Comparison of ENCODE assay signal across 19 cellular contexts in the genomic region with DNA sequence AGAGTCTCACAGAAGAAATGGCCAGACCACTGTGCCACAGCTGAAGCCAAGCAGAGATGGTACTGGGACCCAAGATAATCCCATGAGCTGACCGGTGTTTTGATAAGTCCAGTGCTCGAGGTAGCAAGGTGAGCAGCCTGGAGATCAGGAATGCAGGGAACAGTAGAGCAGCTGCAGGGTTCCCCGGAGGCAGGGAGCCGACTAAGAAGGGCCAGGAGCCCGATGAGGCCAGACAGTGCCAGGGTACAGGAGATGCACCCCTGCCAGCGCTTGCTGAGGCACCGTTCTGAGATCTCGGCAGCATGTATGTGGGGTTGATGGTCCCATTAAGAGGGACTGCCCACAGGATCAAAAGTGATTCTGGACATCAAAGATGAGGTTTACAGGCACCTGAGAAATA. TPM values are rescaled to one million over a fixed set of nuclear protein-coding genes. Genes with fewer than 3 reads are reported as not detected.
DNase-seq lines count a peak whose midpoint lies in the region; ATAC-seq, FAIRE-seq and TF ChIP-seq lines count a peak whose summit lies in the region.
"Had no signal": no experiment of that assay in that cellular context is flagged by ENCODE, and none has a peak within 500 bp of the region (broad histone marks: within the 10 kb centered on the region; RNA-seq: fewer than 3 reads in every experiment).

No MANE protein-coding gene starts in this region.

- H3K4me2 ChIP-seq in HepG2 (ENCODE audit: low read depth, low read length), result no peak overlapping the region
- H3K4me2 ChIP-seq: GM23338 had no signal

- ATAC-seq in lung (ENCODE audit: insufficient read depth, low FRiP score), result no peak
- no peak for ATAC-seq in HepG2
- ATAC-seq: GM23338, HCT116 had no signal

- TF ChIP-seq RAD21 in HepG2 (CRISPR knock-in tag; IDR thresholded peaks at IDR 0.05), result no peak

- no peaks in the 10 kb centered on the region for H3K36me3 ChIP-seq in endodermal cell (ENCODE audit: control insufficient read depth, insufficient read depth, low read length)
- peaks cover 6 to 9% of the 10 kb centered on the region in 2 donors for H3K36me3 ChIP-seq in lung (ENCODE audit: control insufficient read depth in 2 of 2, insufficient read depth in 2 of 2, low read length in 2 of 2)
- peaks cover 0 to 5% (median 3%) of the 10 kb centered on the region in 3 donors for H3K36me3 ChIP-seq in skeletal muscle tissue (ENCODE audit: control insufficient read depth in 3 of 3, insufficient read depth in 3 of 3, low read length in 3 of 3)
- H3K36me3 ChIP-seq in HepG2 (replicated peaks in 1 of 2; ENCODE audit: control insufficient read depth in 1 of 2, insufficient read depth in 2 of 2, low read length in 2 of 2), result no peaks in the 10 kb centered on the region

- no peaks in the 10 kb centered on the region for H3K4me1 ChIP-seq in endodermal cell (ENCODE audit: control insufficient read depth, insufficient read depth, low read length)
- no peaks in the 10 kb centered on the region for H3K4me1 ChIP-seq in lung (ENCODE audit: control insufficient read depth in 2 of 2, insufficient read depth in 2 of 2, low read length in 2 of 2)
- peaks cover 10 to 34% (median 12%) of the 10 kb centered on the region in 3 donors for H3K4me1 ChIP-seq in skeletal muscle tissue (ENCODE audit: control insufficient read depth in 3 of 3, insufficient read depth in 3 of 3, low read length in 3 of 3)
- H3K4me1 ChIP-seq in HepG2 (ENCODE audit: insufficient read depth, low read length), result no peaks in the 10 kb centered on the region

- peak; percentile 35 for DNase-seq in endodermal cell
- peak; percentile 13 for DNase-seq in lung (ENCODE audit: low spot score)
- DNase-seq in chondrocyte (ENCODE audit: low spot score), result no peak
- DNase-seq in NCI-H2029 (lab: John Stamatoyannopoulos, UW), result no peak
- no peak for DNase-seq in HepG2 (ENCODE audit: low spot score)
- DNase-seq: C1 segment of cervical spinal cord; Calu3; CD4-positive, alpha-beta memory T cell; COR-L47; DMS53; DMS79 treated with DMSO at 0.1 percent for 48 hours; GF-D8; H9 had no signal

- CTCF ChIA-PET in HepG2 (lab: Yijun Ruan, JAX; ENCODE audit: low intra/inter-chr PET ratio, low total read pairs), result no interaction called here

- WGBS in endodermal cell (ENCODE audit: insufficient coverage in 1 of 2, insufficient read length in 1 of 2), 2 experiments, result 89 to 93% methylated on average over 3 to 8 of the region's 8 CpGs
- 94 to 95% methylated on average over 8 of the region's 8 CpGs for WGBS in lung, 2 donors
- 27% methylated on average over 5 of the region's 8 CpGs for WGBS in HepG2 (ENCODE audit: low lambda C conversion rate)

- FAIRE-seq in HepG2 (lab: Jason Lieb, UNC), result no peak
- FAIRE-seq: GM12891, GM18507 had no signal

- intact Hi-C loops in HepG2 (cut with micrococcal nuclease; ENCODE audit: unreplicated experiment), result no loop called here

- H3K27ac Mint-ChIP-seq in endodermal cell, result no peak overlapping the region
- H3K27ac Mint-ChIP-seq in chondrocyte (ENCODE audit: unreplicated experiment), result no peak overlapping the region
- H3K27ac Mint-ChIP-seq: CD4-positive, alpha-beta memory T cell; GM23338; H9 had no signal

- no peak for TF ChIP-seq POLR2A in HepG2 (IDR thresholded peaks at IDR 0.05; ENCODE audit: insufficient read depth in 1 of 2, low read depth in 2 of 2, low read length in 2 of 2)

- H3K27me3 Mint-ChIP-seq in endodermal cell (ENCODE audit: insufficient read depth) (peaks cover 52% of the 10 kb centered on the region), chondrocyte (ENCODE audit: low read depth) (no peaks in the 10 kb centered on the region)

- peaks cover 1% of the 10 kb centered on the region for H3K9me3 Mint-ChIP-seq in endodermal cell
- peaks cover 8% of the 10 kb centered on the region for H3K9me3 Mint-ChIP-seq in chondrocyte (ENCODE audit: low read depth)

- no peak overlapping the region for H3K9ac ChIP-seq in endodermal cell (ENCODE audit: extremely low read depth, low read length, poor library complexity, severe bottlenecking)
- no peak overlapping the region for H3K9ac ChIP-seq in skeletal muscle tissue (ENCODE audit: low read depth in 1 of 3, low read length in 3 of 3)
- H3K9ac ChIP-seq in HepG2 (ENCODE audit: insufficient read depth, low read depth, low read length), result no peak overlapping the region

- H3K27me3 ChIP-seq in endodermal cell (ENCODE audit: control insufficient read depth, insufficient read depth, low read length, poor library complexity, severe bottlenecking) (peaks cover 56% of the 10 kb centered on the region), lung (ENCODE audit: control insufficient read depth, insufficient read depth) (no peaks in the 10 kb centered on the region), skeletal muscle tissue (ENCODE audit: control insufficient read depth in 3 of 3, insufficient read depth in 3 of 3, low read length in 3 of 3) (no peaks in the 10 kb centered on the region), HepG2 (ENCODE audit: control insufficient read depth in 1 of 2, insufficient read depth in 2 of 2, low read length in 2 of 2) (no peaks in the 10 kb centered on the region; a peak in 1 of 5 replicates)

- no peaks in the 10 kb centered on the region for H3K4me1 Mint-ChIP-seq in endodermal cell
- H3K4me1 Mint-ChIP-seq in chondrocyte (ENCODE audit: low read depth), result no peaks in the 10 kb centered on the region
- H3K4me1 Mint-ChIP-seq: CD4-positive, alpha-beta memory T cell; GM23338; H9 had no signal

- TF ChIP-seq CTCF in endodermal cell (conservative IDR thresholded peaks at IDR 0.05) (no peak), lung (IDR thresholded peaks at IDR 0.05; ENCODE audit: control extremely low read depth, extremely low read depth) (no peak), chondrocyte (IDR thresholded peaks at IDR 0.05) (no peak), HepG2 (CRISPR knock-in tag; IDR thresholded peaks at IDR 0.05) (no peak)

- TF ChIP-seq EP300 in HepG2 (IDR thresholded peaks at IDR 0.05; ENCODE audit: low read depth in 2 of 2, low read length in 2 of 2) (no peak), HepG2 (CRISPR knock-in tag; IDR thresholded peaks at IDR 0.05; ENCODE audit: borderline replicate concordance) (no peak)

- H3K4me3 Mint-ChIP-seq in endodermal cell (no peak overlapping the region), chondrocyte (ENCODE audit: unreplicated experiment) (no peak overlapping the region)
- H3K4me3 Mint-ChIP-seq: CD4-positive, alpha-beta memory T cell; GM23338; H9 had no signal

- BruUV-seq in HepG2 (replicated peaks; lab: Mats Ljungman, UMichigan), result no TSS peak

- in situ Hi-C loops in HepG2 (cut with HindIII; ENCODE audit: extremely low pct_ligation_motif_present, low pct_unique_long_range_greater_than_20kb), result no loop called here

- H2AFZ ChIP-seq in HepG2 (ENCODE audit: low read length), result no peak overlapping the region
- H2AFZ ChIP-seq: GM23338 had no signal

- H3K4me3 ChIP-seq in endodermal cell (ENCODE audit: low read length) (no peak overlapping the region), lung (no peak overlapping the region), skeletal muscle tissue (ENCODE audit: low read length in 3 of 3) (no peak overlapping the region), HepG2 (replicated peaks in 1 of 3; ENCODE audit: insufficient read depth in 1 of 3, low read depth in 2 of 3, low read length in 3 of 3) (no peak overlapping the region)
- H3K4me3 ChIP-seq: GM23338 had no signal

- no peaks in the 10 kb centered on the region for H3K36me3 Mint-ChIP-seq in endodermal cell (ENCODE audit: low read depth)
- H3K36me3 Mint-ChIP-seq in chondrocyte (ENCODE audit: low read depth), result peaks cover 12% of the 10 kb centered on the region
- H3K36me3 Mint-ChIP-seq: CD4-positive, alpha-beta memory T cell had no signal

- H3K79me2 ChIP-seq in HepG2 (ENCODE audit: insufficient read depth, low read length), result no peaks in the 10 kb centered on the region

- H4K20me1 ChIP-seq in HepG2 (ENCODE audit: insufficient read depth, low read length), result no peaks in the 10 kb centered on the region

- POLR2A ChIA-PET in HepG2 (lab: Yijun Ruan, JAX), result no interaction called here

- H3K27ac ChIP-seq in endodermal cell (ENCODE audit: low read depth, low read length) (no peak overlapping the region), lung (ENCODE audit: low read depth in 1 of 2, low read length in 1 of 2) (no peak overlapping the region), skeletal muscle tissue (ENCODE audit: low read depth, low read length) (peak overlapping the region; percentile 36), HepG2 (ENCODE audit: extremely low read length, insufficient read depth, low read length) (no peak overlapping the region)

- H3K9me3 ChIP-seq in endodermal cell (ENCODE audit: control insufficient read depth, low read length), result peaks cover 2% of the 10 kb centered on the region
- H3K9me3 ChIP-seq in lung (ENCODE audit: control insufficient read depth in 2 of 2, insufficient read depth in 1 of 2, low read length in 1 of 2), result peaks cover 0 to 4% of the 10 kb centered on the region in 2 donors
- H3K9me3 ChIP-seq in skeletal muscle tissue (ENCODE audit: control insufficient read depth in 3 of 3, low read length in 3 of 3), result no peaks in the 10 kb centered on the region
- 0 out of 2 replicates have a peak, but pooled peaks cover 5% of the 10 kb centered on the region for H3K9me3 ChIP-seq in HepG2 (ENCODE audit: low read length)

RNA-seq across cellular contexts. Expression of gene VSTM4, which starts 47.1 kb away (rescaled TPM):
- total RNA-seq in endodermal cell (under 1 TPM; 0.51 to 0.77 TPM), lung (10 to 100 TPM; 10.9 to 49.4 TPM), skeletal muscle tissue (40.7 TPM), chondrocyte (4.6 to 7.2 TPM (median 6.4 TPM) in 3 replicates), HepG2 (2016; rRNA removed; fragmentation: Illumina TruSeq; extraction: Trizol) (not detected in 2 replicates)
- polyA plus RNA-seq in endodermal cell (2013, experiment 1 of 2), result 1.4 TPM
- polyA plus RNA-seq in endodermal cell (2013, experiment 2 of 2), result 1.1 TPM
- polyA plus RNA-seq in lung (1 to 10 TPM; 2.9 to 3.4 TPM), HepG2 (2011; rRNA removed) (not detected in 2 replicates)
- total RNA-seq in HepG2 (2016; cell fraction: cytosol; rRNA removed; fragmentation: Illumina TruSeq; extraction: Trizol; ENCODE audit: low read depth), result not detected in 2 replicates
- total RNA-seq in HepG2 (2016; cell fraction: insoluble cytoplasmic fraction; rRNA removed; fragmentation: Illumina TruSeq; extraction: Trizol), result not detected in 2 replicates
- total RNA-seq in HepG2 (2016; cell fraction: membrane; rRNA removed; fragmentation: Illumina TruSeq; extraction: Trizol), result not detected in 2 replicates
- total RNA-seq in HepG2 (2016; cell fraction: nucleus; rRNA removed; fragmentation: Illumina TruSeq; extraction: Trizol), result not detected in 2 replicates
- polyA plus RNA-seq in HepG2 (2011; cell fraction: cytosol; rRNA removed), result not detected in 2 replicates
- not detected in 2 replicates for polyA plus RNA-seq in HepG2 (2011; cell fraction: nucleus; rRNA removed)
- polyA plus RNA-seq in HepG2 (2012), result not detected in 2 replicates
- polyA plus RNA-seq in HepG2 (2016; cell fraction: cytosol; fragmentation: Illumina TruSeq; extraction: Trizol; ENCODE audit: low read depth), result not detected in 2 replicates
- not detected in 2 replicates for polyA plus RNA-seq in HepG2 (2016; cell fraction: insoluble cytoplasmic fraction; fragmentation: Illumina TruSeq; extraction: Trizol; ENCODE audit: low read depth)
- polyA plus RNA-seq in HepG2 (2016; cell fraction: membrane; fragmentation: Illumina TruSeq; extraction: Trizol; ENCODE audit: low read depth), result not detected in 2 replicates
- polyA plus RNA-seq in HepG2 (2016; cell fraction: nucleus; fragmentation: Illumina TruSeq; extraction: Trizol; ENCODE audit: insufficient read depth, low read depth), result not detected in 2 replicates
- 0.04 TPM in 1 of 2 replicates, not detected in the other for polyA minus RNA-seq in HepG2 (2011; rRNA and poly(A)+ RNA removed; ENCODE audit: low replicate concordance)
- not detected in 2 replicates for polyA minus RNA-seq in HepG2 (2011; cell fraction: cytosol; rRNA and poly(A)+ RNA removed)
- polyA minus RNA-seq in HepG2 (2011; cell fraction: nucleus; rRNA and poly(A)+ RNA removed), result not detected in 2 replicates
- total RNA-seq: Calu3; CD4-positive, alpha-beta memory T cell; G401 had no signal
- polyA plus RNA-seq: CD4-positive, alpha-beta memory T cell had no signal

Comparison
In these comparisons a context has a peak if more than half of its experiments do, and no peak if none do; other contexts are left out.
1. DNase-seq: peak in endodermal cell (single experiment) and lung (single experiment); none in chondrocyte (single experiment), NCI-H2029 (single experiment) and HepG2 (single experiment).